In genomic region chr7:123455965-123456364, GRCh38 we compare ENCODE assay signal across 26 cellular contexts.
"Had no signal": no experiment of that assay in that cellular context is flagged by ENCODE, and none has a peak within 500 bp of the region (broad histone marks: within the 10 kb centered on the region; RNA-seq: fewer than 3 reads in every experiment).

No MANE protein-coding gene starts in this region.

- H3K27me3 Mint-ChIP-seq: stimulated activated naive CD8-positive, alpha-beta T cell treated with anti-CD3 and anti-CD28 coated beads, Interleukin-15, amount 100 ng/mL, for 72 hours; type B pancreatic cell had no signal

- H3K36me3 ChIP-seq: left lung, lower lobe of right lung, ovary, right atrium auricular region, right lobe of liver, tibial nerve, uterus had no signal

- H3K4me3 Mint-ChIP-seq: immature natural killer cell; mesothelial cell of epicardium; naive B cell; natural killer cell; stimulated activated effector memory CD8-positive, alpha-beta T cell treated with anti-CD3 and anti-CD28 coated beads, Interleukin-12 subunit alpha, Interleukin-12 subunit beta, amount 100 ng/mL, for 72 hours; stimulated activated naive CD8-positive, alpha-beta T cell treated with anti-CD3 and anti-CD28 coated beads, Interleukin-15, amount 100 ng/mL, for 72 hours; type B pancreatic cell had no signal

- H3K9me3 ChIP-seq: lower lobe of right lung, ovary, psoas muscle, right atrium auricular region, right lobe of liver, uterus had no signal

- H3K4me1 Mint-ChIP-seq: immature natural killer cell; naive B cell; natural killer cell; stimulated activated effector memory CD8-positive, alpha-beta T cell treated with anti-CD3 and anti-CD28 coated beads, Interleukin-12 subunit alpha, Interleukin-12 subunit beta, amount 100 ng/mL, for 72 hours; stimulated activated naive CD8-positive, alpha-beta T cell treated with anti-CD3 and anti-CD28 coated beads, Interleukin-15, amount 100 ng/mL, for 72 hours had no signal

- H3K27ac ChIP-seq: left lung, lower lobe of right lung, ovary, psoas muscle, right atrium auricular region, right lobe of liver, tibial nerve, uterus had no signal

- DNase-seq: hypothalamus; immature natural killer cell; kidney; left colon; left lung; lower lobe of right lung; mammary epithelial cell; mesendoderm; naive B cell; natural killer cell; ovary; psoas muscle; right lobe of liver; stimulated activated CD4-positive, alpha-beta T cell treated with anti-CD3 and anti-CD28 coated beads, Interleukin-1b, Interleukin-23, amount 100 ng/mL, for 48 hours; stimulated activated CD4-positive, alpha-beta T cell treated with anti-CD3 and anti-CD28 coated beads, Interleukin-4, amount 100 ng/mL, for 24 hours; stimulated activated naive CD4-positive, alpha-beta T cell; stimulated activated naive CD8-positive, alpha-beta T cell treated with anti-CD3 and anti-CD28 coated beads, Interleukin-15, amount 100 ng/mL, for 72 hours; substantia nigra; uterus had no signal

- H3K4me3 ChIP-seq: left lung, lower lobe of right lung, ovary, psoas muscle, right atrium auricular region, right lobe of liver, smooth muscle cell, tibial nerve, uterus had no signal

- H3K36me3 Mint-ChIP-seq: immature natural killer cell; natural killer cell; stimulated activated effector memory CD8-positive, alpha-beta T cell treated with anti-CD3 and anti-CD28 coated beads, Interleukin-12 subunit alpha, Interleukin-12 subunit beta, amount 100 ng/mL, for 72 hours had no signal

- H3K9me3 Mint-ChIP-seq: type B pancreatic cell had no signal

- FAIRE-seq: islet of Langerhans, kidney had no signal

- H3K27ac Mint-ChIP-seq: immature natural killer cell; mesothelial cell of epicardium; naive B cell; natural killer cell; stimulated activated effector memory CD8-positive, alpha-beta T cell treated with anti-CD3 and anti-CD28 coated beads, Interleukin-12 subunit alpha, Interleukin-12 subunit beta, amount 100 ng/mL, for 72 hours; stimulated activated naive CD8-positive, alpha-beta T cell treated with anti-CD3 and anti-CD28 coated beads, Interleukin-15, amount 100 ng/mL, for 72 hours; type B pancreatic cell had no signal
